Comparison of ENCODE assay signal across 13 cellular contexts in genomic region chr17:79039171-79039570, GRCh38. TPM values are rescaled to one million over a fixed set of nuclear protein-coding genes. Genes with fewer than 3 reads are reported as not detected.
DNase-seq lines count a peak whose midpoint lies in the region; ATAC-seq and TF ChIP-seq lines count a peak whose summit lies in the region.
"Had no signal": no experiment of that assay in that cellular context is flagged by ENCODE, and none has a peak within 500 bp of the region (broad histone marks: within the 10 kb centered on the region; RNA-seq: fewer than 3 reads in every experiment).

No MANE protein-coding gene starts in this region.

- peak overlapping the region; percentile 56; the same call in 1 of the 2 replicates for H2AFZ ChIP-seq in PC-3 (ENCODE audit: low read length)

- H3K4me2 ChIP-seq in PC-3 (ENCODE audit: low read length) = peak overlapping the region; percentile 49

- no peaks in the 10 kb centered on the region for H3K79me2 ChIP-seq in PC-3 (ENCODE audit: low read length)

- H3K4me1 Mint-ChIP-seq in endodermal cell = no peaks in the 10 kb centered on the region
- H3K4me1 Mint-ChIP-seq: activated naive CD4-positive, alpha-beta T cell treated with anti-CD3 and anti-CD28 coated beads, Interleukin-2, amount 10 ng/mL, durations not matched to agents 7 days and 5 days had no signal

- ATAC-seq in PC-3 = no peak

- POLR2A ChIA-PET in PC-3 (lab: Charles Lee; ENCODE audit: unreplicated experiment) = no interaction called here
- POLR2A ChIA-PET in HEK293T (lab: Yijun Ruan, JAX) = no interaction called here

- no peak overlapping the region for H3K4me3 Mint-ChIP-seq in endodermal cell
- H3K4me3 Mint-ChIP-seq: activated naive CD4-positive, alpha-beta T cell treated with anti-CD3 and anti-CD28 coated beads, Interleukin-2, amount 10 ng/mL, durations not matched to agents 7 days and 5 days; nephron had no signal

- 81 to 87% methylated on average over 8 of the region's 8 CpGs for WGBS in endodermal cell (ENCODE audit: insufficient coverage in 1 of 2, insufficient read length in 1 of 2), 2 experiments

- H3K27ac Mint-ChIP-seq in endodermal cell = no peak overlapping the region
- H3K27ac Mint-ChIP-seq: activated naive CD4-positive, alpha-beta T cell treated with anti-CD3 and anti-CD28 coated beads, Interleukin-2, amount 10 ng/mL, durations not matched to agents 7 days and 5 days; nephron had no signal

- TSS peak; percentile 34 for BruUV-seq in PC-3 (replicated peaks; lab: Mats Ljungman, UMichigan)

- TF ChIP-seq CTCF in PC-3 (conservative IDR thresholded peaks at IDR 0.05; ENCODE audit: low read depth, low read length) (no peak), endodermal cell (conservative IDR thresholded peaks at IDR 0.05) (no peak), GM10266 (IDR thresholded peaks at IDR 0.05; ENCODE audit: control insufficient read depth, insufficient read depth, low read depth, missing control alignments) (no peak)

- H3K4me3 ChIP-seq in PC-3 (ENCODE audit: low read length) = no peak overlapping the region
- no peak overlapping the region for H3K4me3 ChIP-seq in endodermal cell (ENCODE audit: low read length)
- no peak overlapping the region for H3K4me3 ChIP-seq in skeletal muscle tissue (ENCODE audit: low read length in 3 of 3)

- no peaks in the 10 kb centered on the region for H3K9me2 ChIP-seq in PC-3 (replicated peaks; ENCODE audit: low read length)

- H4K20me1 ChIP-seq in PC-3 (ENCODE audit: low read length) = no peaks in the 10 kb centered on the region

- H3K9ac ChIP-seq in PC-3 (ENCODE audit: low read length) (peak overlapping the region; percentile 80), endodermal cell (ENCODE audit: extremely low read depth, low read length, poor library complexity, severe bottlenecking) (no peak overlapping the region), skeletal muscle tissue (ENCODE audit: low read depth in 1 of 3, low read length in 3 of 3) (no peak overlapping the region)

- H3K4me1 ChIP-seq in PC-3 (ENCODE audit: insufficient read depth, low read length) (peaks cover 44% of the 10 kb centered on the region), endodermal cell (ENCODE audit: control insufficient read depth, insufficient read depth, low read length) (no peaks in the 10 kb centered on the region), skeletal muscle tissue (ENCODE audit: control insufficient read depth in 3 of 3, insufficient read depth in 3 of 3, low read length in 3 of 3) (peaks cover 10 to 33% (median 27%) of the 10 kb centered on the region in 3 donors)
- H3K4me1 ChIP-seq: BE2C had no signal

- intact Hi-C loops in PC-3 (cut with micrococcal nuclease) = no loop called here

- no peaks in the 10 kb centered on the region for H3K9me3 Mint-ChIP-seq in endodermal cell
- H3K9me3 Mint-ChIP-seq: nephron had no signal

- H3K9me3 ChIP-seq in PC-3 (ENCODE audit: low read length) (no peaks in the 10 kb centered on the region), endodermal cell (ENCODE audit: control insufficient read depth, low read length) (no peaks in the 10 kb centered on the region), skeletal muscle tissue (ENCODE audit: control insufficient read depth in 3 of 3, low read length in 3 of 3) (no peaks in the 10 kb centered on the region)
- H3K9me3 ChIP-seq: BE2C had no signal

- peaks cover 19% of the 10 kb centered on the region for H3K27me3 Mint-ChIP-seq in endodermal cell (ENCODE audit: insufficient read depth)

- no peaks in the 10 kb centered on the region for H3F3A ChIP-seq in PC-3 (ENCODE audit: low read length, unreplicated experiment)

- H3K27ac ChIP-seq in PC-3 (ENCODE audit: low read length) (peak overlapping the region; percentile 97), endodermal cell (ENCODE audit: low read depth, low read length) (no peak overlapping the region), skeletal muscle tissue (ENCODE audit: low read depth, low read length) (peak overlapping the region; percentile 51)

- DNase-seq in PC-3 (no peak), endodermal cell (peak; percentile 14), HEK293T (ENCODE audit: extremely low spot score) (no peak), GM10266 (ENCODE audit: extremely low spot score) (no peak)
- DNase-seq in NK-92 treated with Interleukin-12 subunit alpha and Interleukin-12 subunit beta, amount 100 ng/mL, for 24 hours (lab: John Stamatoyannopoulos, UW) = no peak
- DNase-seq: activated CD4-positive, alpha-beta T cell treated with anti-CD3 and anti-CD28 coated beads for 1 hour; activated naive CD4-positive, alpha-beta T cell treated with anti-CD3 and anti-CD28 coated beads, Interleukin-2, amount 10 ng/mL, durations not matched to agents 7 days and 5 days; BE2C; GF-D8; NCI-H1930 had no signal

- no peaks in the 10 kb centered on the region for H3K36me3 ChIP-seq in PC-3 (ENCODE audit: low read depth, low read length)
- H3K36me3 ChIP-seq in endodermal cell (ENCODE audit: control insufficient read depth, insufficient read depth, low read length) = no peaks in the 10 kb centered on the region
- no peaks in the 10 kb centered on the region for H3K36me3 ChIP-seq in skeletal muscle tissue (ENCODE audit: control insufficient read depth in 3 of 3, insufficient read depth in 3 of 3, low read length in 3 of 3)
- H3K36me3 ChIP-seq: BE2C, brain microvascular endothelial cell had no signal

- CTCF ChIA-PET in PC-3 (lab: Charles Lee) (no interaction called here), HEK293T (lab: Yijun Ruan, JAX) (interaction anchor here (0.6 kb wide), 1 partner anchor 124 kb away, joined by 5 read pairs; no protein-coding TSS in a partner anchor)

- H3K27me3 ChIP-seq in PC-3 (ENCODE audit: low read length) (no peaks in the 10 kb centered on the region), endodermal cell (ENCODE audit: control insufficient read depth, insufficient read depth, low read length, poor library complexity, severe bottlenecking) (no peaks in the 10 kb centered on the region), skeletal muscle tissue (ENCODE audit: control insufficient read depth in 3 of 3, insufficient read depth in 3 of 3, low read length in 3 of 3) (peaks cover 0 to 4% (median 0%) of the 10 kb centered on the region in 3 donors)
- H3K27me3 ChIP-seq: BE2C, brain microvascular endothelial cell had no signal

- no peaks in the 10 kb centered on the region for H3K36me3 Mint-ChIP-seq in endodermal cell (ENCODE audit: low read depth)
- H3K36me3 Mint-ChIP-seq: activated naive CD4-positive, alpha-beta T cell treated with anti-CD3 and anti-CD28 coated beads, Interleukin-2, amount 10 ng/mL, durations not matched to agents 7 days and 5 days had no signal

TF ChIP-seq in HEK293T, 16 proteins besides CTCF, POLR2A, EP300 and RAD21:
- TF ChIP-seq CTBP1 (IDR thresholded peaks at IDR 0.05; ENCODE audit: borderline replicate concordance) (no peak), SUZ12 (IDR thresholded peaks at IDR 0.05) (no peak), ARNT (IDR thresholded peaks at IDR 0.05) (no peak), PKNOX1 (IDR thresholded peaks at IDR 0.05) (no peak), ZNF384 (IDR thresholded peaks at IDR 0.05) (no peak), FOXM1 (IDR thresholded peaks at IDR 0.05; ENCODE audit: borderline replicate concordance) (no peak), HDGF (IDR thresholded peaks at IDR 0.05; ENCODE audit: borderline replicate concordance) (no peak), BHLHE40 (IDR thresholded peaks at IDR 0.05; ENCODE audit: borderline replicate concordance) (no peak), NFRKB (IDR thresholded peaks at IDR 0.05) (no peak)

RNA-seq across cellular contexts. Expression of gene C1QTNF1, which starts 15.2 kb away (rescaled TPM):
- total RNA-seq in PC-3 (2014; rRNA removed) (18.6 and 21.0 TPM in 2 replicates), endodermal cell (10 to 100 TPM; 16.0 to 16.5 TPM), skeletal muscle tissue (6.8 TPM)
- polyA plus RNA-seq in endodermal cell (2013, experiment 1 of 2) = 1.5 TPM
- polyA plus RNA-seq in endodermal cell (2013, experiment 2 of 2) = 1.7 TPM

RNA-seq across cellular contexts. Expression of gene CANT1, which starts 29.6 kb away (rescaled TPM):
- total RNA-seq in PC-3 (2014; rRNA removed) = 191 and 220 TPM in 2 replicates
- total RNA-seq in endodermal cell = 10 to 100 TPM; 57.5 to 61.8 TPM
- polyA plus RNA-seq in endodermal cell (2013, experiment 1 of 2) = 50.7 TPM
- 48.7 TPM for polyA plus RNA-seq in endodermal cell (2013, experiment 2 of 2)
- 21.9 TPM for total RNA-seq in skeletal muscle tissue

RNA-seq across cellular contexts. Expression of gene ENGASE, which starts 35.5 kb away (rescaled TPM):
- total RNA-seq in PC-3 (2014; rRNA removed) (34.5 and 58.1 TPM in 2 replicates), endodermal cell (10 to 100 TPM; 40.8 to 42.0 TPM), skeletal muscle tissue (12.5 TPM)
- 33.7 TPM for polyA plus RNA-seq in endodermal cell (2013, experiment 1 of 2)
- 27.0 TPM for polyA plus RNA-seq in endodermal cell (2013, experiment 2 of 2)

RNA-seq across cellular contexts. Expression of gene LGALS3BP, which starts 59.4 kb away (rescaled TPM):
- 72.4 and 121 TPM in 2 replicates for total RNA-seq in PC-3 (2014; rRNA removed)
- 10 to 100 TPM; 23.3 to 71.4 TPM for total RNA-seq in endodermal cell
- 51.4 TPM for polyA plus RNA-seq in endodermal cell (2013, experiment 1 of 2)
- polyA plus RNA-seq in endodermal cell (2013, experiment 2 of 2) = 47.9 TPM
- 55.8 TPM for total RNA-seq in skeletal muscle tissue
